Comparison of ENCODE assay signal across 8 cellular contexts in genomic region chr14:61475316-61475715, GRCh38.
DNase-seq lines count a peak whose midpoint lies in the region; ATAC-seq and TF ChIP-seq lines count a peak whose summit lies in the region.

No MANE protein-coding gene starts in this region.

- no peaks in the 10 kb centered on the region for H3K36me3 Mint-ChIP-seq in WTC11

- no peak overlapping the region for H3K4me3 ChIP-seq in A673 (ENCODE audit: low read depth, low read length, poor library complexity, severe bottlenecking)
- no peak overlapping the region for H3K4me3 ChIP-seq in smooth muscle cell

- CTCF ChIA-PET in A673 (lab: Charles Lee), result interaction anchor here (0.5 to 1.1 kb wide), 4 partner anchors 205 to 1834 kb away, joined by 3 to 4 read pairs (median 3); partner anchors contain the start of gene HIF1A
- CTCF ChIA-PET in WTC11 (lab: Charles Lee), result interaction anchor here (0.9 to 2.7 kb wide), 4 partner anchors 15 to 287 kb away, joined by 3 to 6 read pairs (median 3); no protein-coding TSS in a partner anchor

- POLR2A ChIA-PET in A673 (lab: Charles Lee; ENCODE audit: low non-redundant PET), result no interaction called here
- POLR2A ChIA-PET in WTC11 (lab: Charles Lee), result no interaction called here

- H3K9me3 ChIP-seq in A673 (ENCODE audit: low read depth, low read length, poor library complexity, severe bottlenecking) (no peaks in the 10 kb centered on the region), smooth muscle cell (replicated peaks; ENCODE audit: low read depth) (no peaks in the 10 kb centered on the region)

- in situ Hi-C loops in G401 (cut with HindIII; ENCODE audit: low sequenced_read_pairs), result no loop called here

- no peaks in the 10 kb centered on the region for H3K27me3 ChIP-seq in A673 (replicated peaks; ENCODE audit: insufficient read depth, low read depth, low read length, poor library complexity)
- no peaks in the 10 kb centered on the region for H3K27me3 ChIP-seq in smooth muscle cell (ENCODE audit: low read depth)

- 24% methylated on average over 4 of the region's 4 CpGs for WGBS in smooth muscle cell (ENCODE audit: low lambda C conversion rate)

- no peaks in the 10 kb centered on the region for H4K20me1 ChIP-seq in smooth muscle cell (ENCODE audit: low read depth)

- H3F3A ChIP-seq in smooth muscle cell (ENCODE audit: low read depth), result peaks cover 5% of the 10 kb centered on the region

- H3K36me3 ChIP-seq in A673 (ENCODE audit: insufficient read depth, low read length, poor library complexity, severe bottlenecking) (no peaks in the 10 kb centered on the region), smooth muscle cell (ENCODE audit: low read depth) (no peaks in the 10 kb centered on the region)

- H3K9ac ChIP-seq in smooth muscle cell (ENCODE audit: low read depth), result no peak overlapping the region

- H3K4me1 Mint-ChIP-seq in WTC11, result peaks cover 40% of the 10 kb centered on the region

- peak; percentile 85 for TF ChIP-seq CTCF in A673 (conservative IDR thresholded peaks at IDR 0.05; ENCODE audit: low read depth, low read length)
- TF ChIP-seq CTCF in WTC11 (IDR thresholded peaks at IDR 0.05), result peak; percentile 54; the same call in 1 of the 2 replicates
- TF ChIP-seq CTCF in smooth muscle cell (IDR thresholded peaks at IDR 0.05; ENCODE audit: borderline replicate concordance, insufficient read depth, poor library complexity, severe bottlenecking), result peak; percentile 76

- DNase-seq in A673 (ENCODE audit: low spot score), result peak; percentile 72
- peak; percentile 71 for DNase-seq in G401 (ENCODE audit: low spot score)
- DNase-seq in NCI-H187 (lab: John Stamatoyannopoulos, UW), result peak; percentile 29 to 45
- DNase-seq in WTC11 (ENCODE audit: low spot score), result no peak
- DNase-seq in globus pallidus (ENCODE audit: low spot score), result peak; percentile 63
- DNase-seq in smooth muscle cell (lab: John Stamatoyannopoulos, UW; ENCODE audit: unreplicated experiment), result no peak
- no peak for DNase-seq in HK-2 (ENCODE audit: unreplicated experiment)

- no peaks in the 10 kb centered on the region for H3K9me3 Mint-ChIP-seq in WTC11

- no peak overlapping the region for H3K4me2 ChIP-seq in smooth muscle cell

- BruUV-seq in A673 (replicated peaks; lab: Mats Ljungman, UMichigan), result no TSS peak

- no peak overlapping the region for H3K4me3 Mint-ChIP-seq in WTC11

- H3K27ac Mint-ChIP-seq in WTC11, result no peak overlapping the region

- H2AFZ ChIP-seq in smooth muscle cell (ENCODE audit: low read depth), result no peak overlapping the region

- intact Hi-C loops in A673 (cut with micrococcal nuclease; ENCODE audit: unreplicated experiment), result loop anchor here (2.0 kb wide), 1 partner anchor 255 kb away; no protein-coding TSS in a partner anchor

- ATAC-seq in WTC11, result no peak
- no peak for ATAC-seq in GM18502 (IDR thresholded peaks at IDR 0.05; ENCODE audit: poor library complexity, unreplicated experiment)

- no peaks in the 10 kb centered on the region for H3K27me3 Mint-ChIP-seq in WTC11 (ENCODE audit: low read depth)

- H3K27ac ChIP-seq in A673 (ENCODE audit: low read depth, low read length, poor library complexity, severe bottlenecking) (no peak overlapping the region), smooth muscle cell (ENCODE audit: low read depth) (peak overlapping the region; percentile 79)

- no peaks in the 10 kb centered on the region for H3K79me2 ChIP-seq in smooth muscle cell (ENCODE audit: low read depth)

- H3K4me1 ChIP-seq in A673 (ENCODE audit: insufficient read depth, low read length, poor library complexity, severe bottlenecking), result peaks cover 21% of the 10 kb centered on the region
- peaks cover 27% of the 10 kb centered on the region for H3K4me1 ChIP-seq in smooth muscle cell (ENCODE audit: low read depth)

TF ChIP-seq in WTC11, 78 proteins besides CTCF, POLR2A, EP300 and RAD21 (continues in another document):
- TF ChIP-seq ESRRA (CRISPR knock-in tag; IDR thresholded peaks at IDR 0.05; ENCODE audit: borderline replicate concordance), result no peak
- TF ChIP-seq CREM (CRISPR knock-in tag; IDR thresholded peaks at IDR 0.05), result no peak
- TF ChIP-seq, protein P1, sequence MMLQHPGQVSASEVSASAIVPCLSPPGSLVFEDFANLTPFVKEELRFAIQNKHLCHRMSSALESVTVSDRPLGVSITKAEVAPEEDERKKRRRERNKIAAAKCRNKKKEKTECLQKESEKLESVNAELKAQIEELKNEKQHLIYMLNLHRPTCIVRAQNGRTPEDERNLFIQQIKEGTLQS (CRISPR knock-in tag; conservative IDR thresholded peaks at IDR 0.05), result no peak
- TF ChIP-seq, protein P2, sequence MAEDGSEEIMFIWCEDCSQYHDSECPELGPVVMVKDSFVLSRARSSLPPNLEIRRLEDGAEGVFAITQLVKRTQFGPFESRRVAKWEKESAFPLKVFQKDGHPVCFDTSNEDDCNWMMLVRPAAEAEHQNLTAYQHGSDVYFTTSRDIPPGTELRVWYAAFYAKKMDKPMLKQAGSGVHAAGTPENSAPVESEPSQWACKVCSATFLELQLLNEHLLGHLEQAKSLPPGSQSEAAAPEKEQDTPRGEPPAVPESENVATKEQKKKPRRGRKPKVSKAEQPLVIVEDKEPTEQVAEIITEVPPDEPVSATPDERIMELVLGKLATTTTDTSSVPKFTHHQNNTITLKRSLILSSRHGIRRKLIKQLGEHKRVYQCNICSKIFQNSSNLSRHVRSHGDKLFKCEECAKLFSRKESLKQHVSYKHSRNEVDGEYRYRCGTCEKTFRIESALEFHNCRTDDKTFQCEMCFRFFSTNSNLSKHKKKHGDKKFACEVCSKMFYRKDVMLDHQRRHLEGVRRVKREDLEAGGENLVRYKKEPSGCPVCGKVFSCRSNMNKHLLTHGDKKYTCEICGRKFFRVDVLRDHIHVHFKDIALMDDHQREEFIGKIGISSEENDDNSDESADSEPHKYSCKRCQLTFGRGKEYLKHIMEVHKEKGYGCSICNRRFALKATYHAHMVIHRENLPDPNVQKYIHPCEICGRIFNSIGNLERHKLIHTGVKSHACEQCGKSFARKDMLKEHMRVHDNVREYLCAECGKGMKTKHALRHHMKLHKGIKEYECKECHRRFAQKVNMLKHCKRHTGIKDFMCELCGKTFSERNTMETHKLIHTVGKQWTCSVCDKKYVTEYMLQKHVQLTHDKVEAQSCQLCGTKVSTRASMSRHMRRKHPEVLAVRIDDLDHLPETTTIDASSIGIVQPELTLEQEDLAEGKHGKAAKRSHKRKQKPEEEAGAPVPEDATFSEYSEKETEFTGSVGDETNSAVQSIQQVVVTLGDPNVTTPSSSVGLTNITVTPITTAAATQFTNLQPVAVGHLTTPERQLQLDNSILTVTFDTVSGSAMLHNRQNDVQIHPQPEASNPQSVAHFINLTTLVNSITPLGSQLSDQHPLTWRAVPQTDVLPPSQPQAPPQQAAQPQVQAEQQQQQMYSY (CRISPR knock-in tag; IDR thresholded peaks at IDR 0.05), result no peak
- TF ChIP-seq, protein P3, sequence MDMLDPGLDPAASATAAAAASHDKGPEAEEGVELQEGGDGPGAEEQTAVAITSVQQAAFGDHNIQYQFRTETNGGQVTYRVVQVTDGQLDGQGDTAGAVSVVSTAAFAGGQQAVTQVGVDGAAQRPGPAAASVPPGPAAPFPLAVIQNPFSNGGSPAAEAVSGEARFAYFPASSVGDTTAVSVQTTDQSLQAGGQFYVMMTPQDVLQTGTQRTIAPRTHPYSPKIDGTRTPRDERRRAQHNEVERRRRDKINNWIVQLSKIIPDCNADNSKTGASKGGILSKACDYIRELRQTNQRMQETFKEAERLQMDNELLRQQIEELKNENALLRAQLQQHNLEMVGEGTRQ (CRISPR knock-in tag; IDR thresholded peaks at IDR 0.05), result no peak
- no peak for TF ChIP-seq GTF2I (CRISPR knock-in tag; conservative IDR thresholded peaks at IDR 0.05)
- TF ChIP-seq ZNF317 (CRISPR knock-in tag; IDR thresholded peaks at IDR 0.05; ENCODE audit: borderline replicate concordance, low read depth), result no peak
- no peak for TF ChIP-seq NFATC4 (CRISPR knock-in tag; IDR thresholded peaks at IDR 0.05)
- TF ChIP-seq, protein P4, sequence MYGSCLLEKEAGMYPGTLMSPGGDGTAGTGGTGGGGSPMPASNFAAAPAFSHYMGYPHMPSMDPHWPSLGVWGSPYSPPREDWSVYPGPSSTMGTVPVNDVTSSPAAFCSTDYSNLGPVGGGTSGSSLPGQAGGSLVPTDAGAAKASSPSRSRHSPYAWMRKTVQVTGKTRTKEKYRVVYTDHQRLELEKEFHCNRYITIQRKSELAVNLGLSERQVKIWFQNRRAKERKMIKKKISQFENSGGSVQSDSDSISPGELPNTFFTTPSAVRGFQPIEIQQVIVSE (CRISPR knock-in tag; IDR thresholded peaks at IDR 0.05; ENCODE audit: borderline replicate concordance), result no peak
- no peak for TF ChIP-seq SOX15 (CRISPR knock-in tag; IDR thresholded peaks at IDR 0.05)
- no peak for TF ChIP-seq ATF2 (CRISPR knock-in tag; IDR thresholded peaks at IDR 0.05; ENCODE audit: borderline replicate concordance, low read depth)
- no peak for TF ChIP-seq E2F5 (CRISPR knock-in tag; IDR thresholded peaks at IDR 0.05)
- no peak for TF ChIP-seq ATF1 (CRISPR knock-in tag; IDR thresholded peaks at IDR 0.05)

Comparison
In these comparisons a context has a peak if more than half of its experiments do, and no peak if none do; other contexts are left out.
1. DNase-seq: peak in A673 (single experiment), G401 (single experiment), NCI-H187 (2 of 2) and globus pallidus (single experiment); none in WTC11 (single experiment), smooth muscle cell (single experiment) and HK-2 (single experiment).
2. Peak in every context shown above with its lines, with median percentiles within 50 percentile points of each other: CTCF ChIP-seq.